9 cellular contexts compared by ENCODE assay signal in the genomic region with DNA sequence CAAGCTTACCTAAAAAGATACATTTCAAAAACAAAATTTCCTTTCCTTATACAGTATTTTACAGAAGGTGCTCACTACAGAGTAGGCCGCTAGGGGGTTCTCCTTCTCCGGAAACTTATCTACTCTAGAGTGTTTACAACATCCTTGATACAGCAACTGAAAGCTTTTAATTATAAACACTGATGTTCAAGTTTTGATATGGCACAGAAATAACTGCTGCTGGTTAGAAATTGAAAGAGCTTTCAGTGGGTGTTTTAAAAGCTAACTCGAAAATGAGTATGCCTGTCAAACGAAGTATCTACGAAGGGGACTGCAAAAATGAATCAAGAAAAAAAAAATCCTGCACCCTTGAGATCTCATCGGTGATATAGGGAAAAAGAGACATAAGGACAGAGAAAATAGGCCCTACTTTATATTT. TPM values are rescaled to one million over a fixed set of nuclear protein-coding genes. Genes with fewer than 3 reads are reported as not detected.
DNase-seq lines count a peak whose midpoint lies in the region; ATAC-seq, FAIRE-seq and TF ChIP-seq lines count a peak whose summit lies in the region.
"Had no signal": no experiment of that assay in that cellular context is flagged by ENCODE, and none has a peak within 500 bp of the region (broad histone marks: within the 10 kb centered on the region; RNA-seq: fewer than 3 reads in every experiment).

No MANE protein-coding gene starts in this region.

- peak overlapping the region; percentile 91 for H3K9ac ChIP-seq in HUES48 (ENCODE audit: low read depth, low read length)
- H3K9ac ChIP-seq in adipocyte (ENCODE audit: low read length): peak overlapping the region; percentile 98
- H3K9ac ChIP-seq: BLaER1 treated with 17β-estradiol and CSF1 and Interleukin-3, amounts not matched to agents 10 nM and 100 nM had no signal

- H3K4me3 ChIP-seq in HUES48 (ENCODE audit: low read depth, low read length) (peak overlapping the region; percentile 88), adipocyte (ENCODE audit: low read length) (peak overlapping the region; percentile 99), heart right ventricle (peak overlapping the region; percentile 78 to 99 (median 93)), prostate gland (peak overlapping the region; percentile 75 to 87)
- H3K4me3 ChIP-seq: BLaER1 treated with 17β-estradiol and CSF1 and Interleukin-3, amounts not matched to agents 10 nM and 100 nM had no signal

- no peak for TF ChIP-seq POLR2A in prostate gland (IDR thresholded peaks at IDR 0.05)

- intact Hi-C loops in heart right ventricle (cut with DNase I): loop anchor here in 2 of 10 donors (1.0 to 2.0 kb wide), 2 partner anchors 27 kb away; no protein-coding TSS in a partner anchor
- intact Hi-C loops in prostate gland (cut with DNase I): no loop called here

- TF ChIP-seq CTCF in heart right ventricle (IDR thresholded peaks at IDR 0.05) (peak; percentile 63 to 85 (median 77)), prostate gland (IDR thresholded peaks at IDR 0.05) (peak; percentile 60 to 89 (median 82))

- peak; percentile 66 for FAIRE-seq in RCC 7860 (lab: Jason Lieb, UNC)

- peak in 6 of 8 donors; percentile 25 to 66 (median 46) for ATAC-seq in heart right ventricle
- ATAC-seq in HG03095 (IDR thresholded peaks at IDR 0.05; ENCODE audit: unreplicated experiment): no peak

- peaks cover 20% of the 10 kb centered on the region for H3K4me1 ChIP-seq in HUES48 (ENCODE audit: control insufficient read depth, insufficient read depth, low read length)
- peaks cover 49% of the 10 kb centered on the region for H3K4me1 ChIP-seq in adipocyte (ENCODE audit: control insufficient read depth, insufficient read depth, low read length)
- H3K4me1 ChIP-seq in heart right ventricle: peaks cover 8 to 80% (median 66%) of the 10 kb centered on the region in 9 donors
- H3K4me1 ChIP-seq in prostate gland (replicated peaks): no peaks in the 10 kb centered on the region

- peaks cover 38% of the 10 kb centered on the region for H3K36me3 ChIP-seq in HUES48 (ENCODE audit: control insufficient read depth, insufficient read depth, low read length)
- H3K36me3 ChIP-seq in adipocyte (ENCODE audit: control insufficient read depth, insufficient read depth, low read length, severe bottlenecking): peaks cover 15% of the 10 kb centered on the region
- H3K36me3 ChIP-seq in heart right ventricle: peaks cover 0 to 46% (median 9%) of the 10 kb centered on the region in 9 donors
- H3K36me3 ChIP-seq in prostate gland: no peaks in the 10 kb centered on the region
- H3K36me3 ChIP-seq: BLaER1 treated with 17β-estradiol and CSF1 and Interleukin-3, amounts not matched to agents 10 nM and 100 nM had no signal

- 0 to 1% methylated on average over 6 of the region's 6 CpGs for WGBS in heart right ventricle, 2 donors
- WGBS in prostate gland: under 1% methylated on average over 6 of the region's 6 CpGs

- no peaks in the 10 kb centered on the region for H3K9me3 ChIP-seq in HUES48 (ENCODE audit: control insufficient read depth, insufficient read depth, low read length)
- no peaks in the 10 kb centered on the region for H3K9me3 ChIP-seq in adipocyte (ENCODE audit: control insufficient read depth, low read length)
- H3K9me3 ChIP-seq in heart right ventricle: no peaks in the 10 kb centered on the region
- H3K9me3 ChIP-seq in prostate gland: no peaks in the 10 kb centered on the region

- H3K27me3 ChIP-seq in HUES48 (ENCODE audit: control insufficient read depth, insufficient read depth, low read length): no peaks in the 10 kb centered on the region
- no peaks in the 10 kb centered on the region for H3K27me3 ChIP-seq in adipocyte (replicated peaks; ENCODE audit: control insufficient read depth, insufficient read depth, low read length)
- no peaks in the 10 kb centered on the region for H3K27me3 ChIP-seq in heart right ventricle
- H3K27me3 ChIP-seq in prostate gland (replicated peaks; ENCODE audit: insufficient read depth): no peaks in the 10 kb centered on the region

- DNase-seq in NCI-H2081 (lab: John Stamatoyannopoulos, UW) (peak; percentile 47 to 57), NCI-H2081 treated with DMSO at 0.1 percent for 48 hours (lab: John Stamatoyannopoulos, UW) (no peak), RCC 7860 (ENCODE audit: low spot score) (peak; percentile 37), adipocyte (ENCODE audit: low read depth) (peak; percentile 88), heart right ventricle (peak in 1 of 2 donors; percentile 54), prostate gland (ENCODE audit: low spot score) (peak; percentile 67)

- H3K27ac ChIP-seq in HUES48 (ENCODE audit: low read depth, low read length): peak overlapping the region; percentile 97
- peak overlapping the region; percentile 78 to 94 (median 92) for H3K27ac ChIP-seq in heart right ventricle
- H3K27ac ChIP-seq in prostate gland: peak overlapping the region; percentile 89 to 95
- H3K27ac ChIP-seq: BLaER1 treated with 17β-estradiol and CSF1 and Interleukin-3, amounts not matched to agents 10 nM and 100 nM had no signal

RNA-seq across cellular contexts. Expression of a gene that starts 1.0 kb away (rescaled TPM):
- 1 to 10 TPM; 4.1 to 9.1 (median 5.9) TPM for total RNA-seq in heart right ventricle
- polyA plus RNA-seq in heart right ventricle: 1 to 10 TPM; 2.6 to 3.7 TPM
- 10 to 100 TPM in 1 of 2 donors, 1 to 10 TPM in 1; 6.2 to 10.8 TPM for total RNA-seq in prostate gland

RNA-seq across cellular contexts. Expression of a gene that starts 3.1 kb away (rescaled TPM):
- total RNA-seq in heart right ventricle (100 to 1,000 TPM in 5 of 10 donors, 10 to 100 TPM in 5; 45.3 to 161 (median 89.5) TPM), prostate gland (1 to 10 TPM; 5.6 to 6.1 TPM)
- 10 to 100 TPM in 1 of 2 donors, 1 to 10 TPM in 1; 5.2 to 41.4 TPM for polyA plus RNA-seq in heart right ventricle

RNA-seq across cellular contexts. Expression of a gene that starts 17.4 kb away (rescaled TPM):
- total RNA-seq in heart right ventricle (1 to 10 TPM in 1 of 10 donors, under 1 TPM in 9; 0.36 to 1.5 (median 0.65) TPM), prostate gland (100 to 1,000 TPM in 1 of 2 donors, 10 to 100 TPM in 1; 36.5 to 107 TPM)
- under 1 TPM; 0.07 to 0.16 TPM for polyA plus RNA-seq in heart right ventricle

RNA-seq across cellular contexts. Expression of a gene that starts 38.7 kb away (rescaled TPM):
- total RNA-seq in heart right ventricle: 1 to 10 TPM in 1 of 10 donors, under 1 TPM in 2, not detected in 7; 0.49 to 1.7 (median 0.57) TPM
- under 1 TPM in 1 of 2 donors, not detected in 1; 0.06 TPM for polyA plus RNA-seq in heart right ventricle
- under 1 TPM in 1 of 2 donors, not detected in 1; 0.23 TPM for total RNA-seq in prostate gland

RNA-seq across cellular contexts. Expression of a gene that starts 54.0 kb away (rescaled TPM):
- total RNA-seq in heart right ventricle (not detected), prostate gland (not detected)
- polyA plus RNA-seq in heart right ventricle: not detected

Comparison
In these comparisons a context has a peak if more than half of its experiments do, and no peak if none do; other contexts are left out.
1. RNA of a gene that starts 3.1 kb away (total RNA-seq): 45.3 to 161 TPM in heart right ventricle; 5.6 to 6.1 TPM in prostate gland; every median in the first group is over 4 times any median in the second.
2. RNA of a gene that starts 17.4 kb away (total RNA-seq): 36.5 to 107 TPM in prostate gland; 0.36 to 1.5 TPM in heart right ventricle; every median in the first group is over 10 times any median in the second.
3. Peak in every context shown above with its lines, with median percentiles within 50 percentile points of each other: H3K27ac ChIP-seq and H3K4me3 ChIP-seq.